ENCODE assay signal across 9 cellular contexts in the genomic region with DNA sequence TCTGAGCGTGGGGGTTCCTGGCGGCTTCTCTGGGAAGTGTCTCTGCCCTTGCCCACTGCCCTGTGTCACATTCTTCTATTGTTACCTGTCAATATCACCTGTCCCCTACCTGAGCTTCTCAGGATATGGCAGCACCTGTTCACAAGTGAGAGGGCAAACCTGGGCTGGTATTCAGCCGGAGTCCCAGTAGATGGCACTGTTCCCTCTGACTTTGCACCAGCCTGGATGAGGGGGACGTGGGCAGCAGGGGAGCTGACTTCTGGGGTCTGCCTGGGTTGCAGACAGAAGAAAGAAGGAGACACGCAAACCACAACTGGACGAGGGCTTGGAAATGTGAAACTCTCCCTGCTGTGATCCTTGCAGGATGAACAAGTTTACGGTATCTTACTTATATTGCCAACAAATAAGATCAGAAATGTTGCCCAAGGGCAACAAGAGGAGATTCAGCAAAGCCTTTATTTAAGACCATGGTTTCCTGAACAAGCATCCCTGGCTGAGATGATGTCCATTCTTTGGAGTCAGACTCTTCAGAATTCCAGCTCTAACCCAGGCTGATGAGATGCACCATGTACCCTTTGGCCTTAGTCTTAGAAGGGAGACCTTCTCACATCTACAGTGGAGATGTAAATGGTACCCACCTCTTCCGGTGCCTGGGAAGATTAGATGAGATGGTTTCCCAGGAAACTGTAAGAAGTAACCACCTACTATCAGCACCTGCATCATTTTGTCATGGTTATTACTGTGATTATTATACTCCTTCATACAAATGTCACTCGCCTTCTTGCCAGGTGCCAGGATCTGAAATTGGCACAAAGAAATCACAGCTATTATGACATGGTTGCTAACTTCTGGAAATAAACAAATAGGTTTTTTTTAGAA.
DNase-seq lines count a peak whose midpoint lies in the region; ATAC-seq and TF ChIP-seq lines count a peak whose summit lies in the region.
"Had no signal": no experiment of that assay in that cellular context is flagged by ENCODE, and none has a peak within 500 bp of the region (broad histone marks: within the 10 kb centered on the region; RNA-seq: fewer than 3 reads in every experiment).

No MANE protein-coding gene starts in this region.

- H2AFZ ChIP-seq in Karpas-422 (ENCODE audit: low read length): no peak overlapping the region

- peak; percentile 21 for TF ChIP-seq CTCF in lower lobe of right lung (IDR thresholded peaks at IDR 0.05)

- H3K9me3 ChIP-seq in Karpas-422 (ENCODE audit: low read length) (no peaks in the 10 kb centered on the region), lower lobe of right lung (no peaks in the 10 kb centered on the region)
- no peaks in the 10 kb centered on the region for H3K9me3 ChIP-seq in CD4-positive, alpha-beta memory T cell (ENCODE audit: control insufficient read depth in 1 of 2, low read length in 2 of 2)

- H3K27me3 ChIP-seq in Karpas-422 (ENCODE audit: low read length) (no peaks in the 10 kb centered on the region), lower lobe of right lung (ENCODE audit: low read depth) (no peaks in the 10 kb centered on the region)
- H3K27me3 ChIP-seq in CD4-positive, alpha-beta memory T cell (ENCODE audit: insufficient read depth, low read length): no peaks in the 10 kb centered on the region

- no peak overlapping the region for H3K9ac ChIP-seq in Karpas-422 (ENCODE audit: low read length)

- H3K36me3 ChIP-seq in Karpas-422 (ENCODE audit: insufficient read depth, low read length) (no peaks in the 10 kb centered on the region), lower lobe of right lung (no peaks in the 10 kb centered on the region)
- no peaks in the 10 kb centered on the region for H3K36me3 ChIP-seq in CD4-positive, alpha-beta memory T cell (ENCODE audit: insufficient read depth, low read length)

- no peak overlapping the region for H3K4me3 Mint-ChIP-seq in stimulated activated effector memory CD8-positive, alpha-beta T cell treated with anti-CD3 and anti-CD28 coated beads, Interleukin-12 subunit alpha, Interleukin-12 subunit beta, amount 100 ng/mL, for 72 hours
- H3K4me3 Mint-ChIP-seq in CD4-positive, alpha-beta memory T cell: no peak overlapping the region

- H4K20me1 ChIP-seq in Karpas-422 (ENCODE audit: insufficient read depth, low read depth, low read length): no peaks in the 10 kb centered on the region

- H3K4me3 ChIP-seq in Karpas-422 (ENCODE audit: low read length): no peak overlapping the region
- H3K4me3 ChIP-seq in lower lobe of right lung: no peak overlapping the region
- no peak overlapping the region for H3K4me3 ChIP-seq in CD4-positive, alpha-beta memory T cell (ENCODE audit: low read length in 2 of 2)

- DNase-seq in DMS153 treated with DMSO at 0.1 percent for 48 hours (lab: John Stamatoyannopoulos, UW; ENCODE audit: unreplicated experiment) (peak; percentile 5), Karpas-422 (peak; percentile 73), astrocyte of the hippocampus (ENCODE audit: low read depth, low spot score) (peak; percentile 33), lower lobe of right lung (no peak), 8988T (no peak)
- DNase-seq in stimulated activated effector memory CD8-positive, alpha-beta T cell treated with anti-CD3 and anti-CD28 coated beads, Interleukin-12 subunit alpha, Interleukin-12 subunit beta, amount 100 ng/mL, for 72 hours (ENCODE audit: low spot score in 2 of 2): no peak
- DNase-seq in CD4-positive, alpha-beta memory T cell: no peak
- DNase-seq: activated gamma-delta T cell had no signal

- intact Hi-C loops in lower lobe of right lung (cut with DNase I): no loop called here
- intact Hi-C loops in CD4-positive, alpha-beta memory T cell (cut with micrococcal nuclease): no loop called here

- H3K27ac ChIP-seq in Karpas-422 (ENCODE audit: low read length) (no peak overlapping the region), lower lobe of right lung (no peak overlapping the region)
- H3K27ac ChIP-seq in CD4-positive, alpha-beta memory T cell (ENCODE audit: low read depth, low read length): no peak overlapping the region

- H3K9me3 Mint-ChIP-seq in stimulated activated effector memory CD8-positive, alpha-beta T cell treated with anti-CD3 and anti-CD28 coated beads, Interleukin-12 subunit alpha, Interleukin-12 subunit beta, amount 100 ng/mL, for 72 hours: peaks cover 5% of the 10 kb centered on the region
- H3K9me3 Mint-ChIP-seq in CD4-positive, alpha-beta memory T cell: peaks cover 0 to 13% (median 6%) of the 10 kb centered on the region in 8 donors

- H3K4me1 ChIP-seq in Karpas-422 (ENCODE audit: low read length) (no peaks in the 10 kb centered on the region), lower lobe of right lung (no peaks in the 10 kb centered on the region)
- H3K4me1 ChIP-seq in CD4-positive, alpha-beta memory T cell (ENCODE audit: insufficient read depth, low read length): no peaks in the 10 kb centered on the region

- H3K4me1 Mint-ChIP-seq in stimulated activated effector memory CD8-positive, alpha-beta T cell treated with anti-CD3 and anti-CD28 coated beads, Interleukin-12 subunit alpha, Interleukin-12 subunit beta, amount 100 ng/mL, for 72 hours: no peaks in the 10 kb centered on the region
- no peaks in the 10 kb centered on the region for H3K4me1 Mint-ChIP-seq in CD4-positive, alpha-beta memory T cell

- no peak overlapping the region for H3K4me2 ChIP-seq in Karpas-422 (ENCODE audit: low read depth, low read length, poor library complexity, severe bottlenecking)

- no peaks in the 10 kb centered on the region for H3K79me2 ChIP-seq in Karpas-422 (ENCODE audit: low read length)

- no peaks in the 10 kb centered on the region for H3K36me3 Mint-ChIP-seq in stimulated activated effector memory CD8-positive, alpha-beta T cell treated with anti-CD3 and anti-CD28 coated beads, Interleukin-12 subunit alpha, Interleukin-12 subunit beta, amount 100 ng/mL, for 72 hours
- no peaks in the 10 kb centered on the region for H3K36me3 Mint-ChIP-seq in CD4-positive, alpha-beta memory T cell

- CTCF ChIA-PET in CD4-positive, alpha-beta memory T cell (lab: Charles Lee; ENCODE audit: partially characterized antibody): no interaction called here

- H3K27me3 Mint-ChIP-seq in CD4-positive, alpha-beta memory T cell: peaks cover 0 to 6% of the 10 kb centered on the region in 2 donors

- H3K9me2 ChIP-seq in Karpas-422 (replicated peaks; ENCODE audit: insufficient read depth, low read length): no peaks in the 10 kb centered on the region

- H3K27ac Mint-ChIP-seq in stimulated activated effector memory CD8-positive, alpha-beta T cell treated with anti-CD3 and anti-CD28 coated beads, Interleukin-12 subunit alpha, Interleukin-12 subunit beta, amount 100 ng/mL, for 72 hours: no peak overlapping the region
- H3K27ac Mint-ChIP-seq in CD4-positive, alpha-beta memory T cell: no peak overlapping the region

- ATAC-seq in lower lobe of right lung (no peak), HG03378 (IDR thresholded peaks at IDR 0.05; ENCODE audit: unreplicated experiment) (no peak)
- ATAC-seq in stimulated activated effector memory CD8-positive, alpha-beta T cell treated with anti-CD3 and anti-CD28 coated beads, Interleukin-12 subunit alpha, Interleukin-12 subunit beta, amount 100 ng/mL, for 72 hours: no peak

- POLR2A ChIA-PET in CD4-positive, alpha-beta memory T cell (lab: Charles Lee; ENCODE audit: partially characterized antibody): no interaction called here

Comparison
In these comparisons a context has a peak if more than half of its experiments do, and no peak if none do; other contexts are left out.
1. DNase-seq: peak in DMS153 treated with DMSO at 0.1 percent for 48 hours (single experiment), Karpas-422 (single experiment) and astrocyte of the hippocampus (single experiment); none in lower lobe of right lung (single experiment), 8988T (single experiment), stimulated activated effector memory CD8-positive, alpha-beta T cell treated with anti-CD3 and anti-CD28 coated beads, Interleukin-12 subunit alpha, Interleukin-12 subunit beta, amount 100 ng/mL, for 72 hours (0 of 2) and CD4-positive, alpha-beta memory T cell (0 of 5).